1 cellular context compared by ENCODE assay signal in genomic region chr2:207950761-207951114, GRCh38.
TF ChIP-seq lines count a peak whose summit lies in the region.

No MANE protein-coding gene starts in this region.

TF ChIP-seq in GM23338, 12 proteins besides CTCF, POLR2A, EP300 and RAD21 (continued from another document):
- TF ChIP-seq ZNF462 (CRISPR knock-in tag; IDR thresholded peaks at IDR 0.05) (no peak), EZH2phosphoT487 (IDR thresholded peaks at IDR 0.05; ENCODE audit: unreplicated experiment) (no peak), JUNB (IDR thresholded peaks at IDR 0.05; ENCODE audit: unreplicated experiment) (no peak)
TF ChIP-seq in GM23338: peak in this region for 1.
